7 cellular contexts compared by ENCODE assay signal in genomic region chr16:68093816-68094613, GRCh38. TPM values are rescaled to one million over a fixed set of nuclear protein-coding genes. Genes with fewer than 3 reads are reported as not detected.
DNase-seq lines count a peak whose midpoint lies in the region; ATAC-seq and TF ChIP-seq lines count a peak whose summit lies in the region.

No MANE protein-coding gene starts in this region.

- no peak overlapping the region for H3K4me2 ChIP-seq in OCI-LY1 (ENCODE audit: low read length)
- peak overlapping the region; percentile 10 for H3K4me2 ChIP-seq in osteoblast (ENCODE audit: insufficient read depth, low read length)

- DNase-seq in dorsolateral prefrontal cortex (no peak), osteoblast (ENCODE audit: insufficient read length, low spot score, missing footprints) (no peak)

- no peak for ATAC-seq in HG03045 (IDR thresholded peaks at IDR 0.05; ENCODE audit: unreplicated experiment)
- ATAC-seq in HG03520 (IDR thresholded peaks at IDR 0.05; ENCODE audit: unreplicated experiment), result no peak
- ATAC-seq in HG03135 (IDR thresholded peaks at IDR 0.05; ENCODE audit: unreplicated experiment), result no peak

- intact Hi-C loops in dorsolateral prefrontal cortex (cut with DNase I), result no loop called here

- H2AFZ ChIP-seq in OCI-LY1 (ENCODE audit: low read length) (no peak overlapping the region), osteoblast (ENCODE audit: low read length) (no peak overlapping the region)

- H3K79me2 ChIP-seq in OCI-LY1 (ENCODE audit: insufficient read depth, low read length) (peaks cover 84% of the 10 kb centered on the region), osteoblast (ENCODE audit: insufficient read depth, low read length) (peaks cover 98% of the 10 kb centered on the region)

- no peaks in the 10 kb centered on the region for H3K27me3 ChIP-seq in OCI-LY1 (ENCODE audit: insufficient read depth, low read length)
- H3K27me3 ChIP-seq in dorsolateral prefrontal cortex, result no peaks in the 10 kb centered on the region
- no peaks in the 10 kb centered on the region for H3K27me3 ChIP-seq in osteoblast (ENCODE audit: insufficient read depth, low read length)

- H3K9me3 ChIP-seq in OCI-LY1 (ENCODE audit: low read length) (no peaks in the 10 kb centered on the region), osteoblast (ENCODE audit: low read depth, low read length) (no peaks in the 10 kb centered on the region)

- H3K9me2 ChIP-seq in OCI-LY1 (ENCODE audit: low read depth, low read length), result no peaks in the 10 kb centered on the region

- no peak overlapping the region for H3K9ac ChIP-seq in OCI-LY1 (ENCODE audit: low read length)

- H3F3A ChIP-seq in OCI-LY1 (ENCODE audit: insufficient read depth, low read length), result no peaks in the 10 kb centered on the region

- TF ChIP-seq CTCF in GM12873 (IDR thresholded peaks at IDR 0.05; ENCODE audit: insufficient read depth, low read depth, low read length, missing control alignments) (peak; percentile 61), OCI-LY1 (IDR thresholded peaks at IDR 0.05; ENCODE audit: low read length) (peak; percentile 74), dorsolateral prefrontal cortex (IDR thresholded peaks at IDR 0.05 in 54 of 56, conservative IDR thresholded peaks at IDR 0.05 in 2 of 56; ENCODE audit: low read depth in 1 of 56, partially characterized antibody in 56 of 56) (peak in 54 of 56 donors; percentile 24 to 67 (median 47)), osteoblast (IDR thresholded peaks at IDR 0.05; ENCODE audit: extremely low read depth, low read depth, low read length) (peak; percentile 63)

- H4K20me1 ChIP-seq in OCI-LY1 (ENCODE audit: insufficient read depth, low read length) (no peaks in the 10 kb centered on the region; the same call in 1 of the 2 replicates), osteoblast (ENCODE audit: insufficient read depth, low read length) (peaks cover 11% of the 10 kb centered on the region)

- H3K4me3 ChIP-seq in OCI-LY1 (ENCODE audit: low read depth, low read length, poor library complexity, severe bottlenecking) (no peak overlapping the region), dorsolateral prefrontal cortex (no peak overlapping the region), osteoblast (ENCODE audit: insufficient read depth, low read length) (no peak overlapping the region)

- H3K36me3 ChIP-seq in OCI-LY1 (ENCODE audit: insufficient read depth, low read length) (no peaks in the 10 kb centered on the region), osteoblast (ENCODE audit: insufficient read depth, low read length) (no peaks in the 10 kb centered on the region)

- H3K27ac ChIP-seq in OCI-LY1 (ENCODE audit: low read depth, low read length, poor library complexity, severe bottlenecking) (no peak overlapping the region), dorsolateral prefrontal cortex (peak overlapping the region in 24 of 59 donors; percentile 3 to 64 (median 32)), osteoblast (ENCODE audit: low read depth, low read length) (no peak overlapping the region)

- H3K4me1 ChIP-seq in OCI-LY1 (ENCODE audit: insufficient read depth, low read length, severe bottlenecking), result peaks cover 36% of the 10 kb centered on the region
- peaks cover 26% of the 10 kb centered on the region for H3K4me1 ChIP-seq in osteoblast (ENCODE audit: insufficient read depth, low read length)

RNA-seq across cellular contexts. Expression of gene NFATC3, which starts 8.8 kb away (rescaled TPM):
- total RNA-seq in dorsolateral prefrontal cortex (10 to 100 TPM; 30.0 to 60.4 (median 40.8) TPM), osteoblast (36.2 and 43.9 TPM in 2 replicates)
